ENCODE assay signal across 15 cellular contexts in genomic region chr1:51671527-51672325, GRCh38. TPM values are rescaled to one million over a fixed set of nuclear protein-coding genes. Genes with fewer than 3 reads are reported as not detected.
A peak's percentile ranks its signal among the peaks of the same experiment; 100 is the strongest.
DNase-seq lines count a peak whose midpoint lies in the region; ATAC-seq lines count a peak whose summit lies in the region.
"Had no signal": no experiment of that assay in that cellular context is flagged by ENCODE, and none has a peak within 500 bp of the region (broad histone marks: within the 10 kb centered on the region; RNA-seq: fewer than 3 reads in every experiment).

No MANE protein-coding gene starts in this region.

- ATAC-seq in left colon (peak; percentile 39), HG02840 (IDR thresholded peaks at IDR 0.05; ENCODE audit: low FRiP score, unreplicated experiment) (no peak), HG03565 (IDR thresholded peaks at IDR 0.05; ENCODE audit: unreplicated experiment) (no peak), GM18517 (IDR thresholded peaks at IDR 0.05; ENCODE audit: unreplicated experiment) (no peak)

- DNase-seq in Caki2 (ENCODE audit: low read depth) (peak; percentile 64), LHCN-M2 (ENCODE audit: low read depth) (peak; percentile 60), astrocyte of the hippocampus (ENCODE audit: low read depth, low spot score) (peak; percentile 31), left colon (no peak), HPDE6-E6E7 (ENCODE audit: extremely low spot score) (no peak)
- DNase-seq: activated CD4-positive, alpha-beta T cell treated with anti-CD3 and anti-CD28 coated beads, Interleukin-2, amount 10 ng/mL, durations not matched to agents 24 days and 14 days; caudate nucleus; erythroblast; H9; naive B cell; NCI-H1417 treated with DMSO at 0.1 percent for 48 hours; sigmoid colon had no signal

- in situ Hi-C loops in Caki2 (cut with HindIII; ENCODE audit: low pct_unique_long_range_greater_than_20kb, low sequenced_read_pairs): no loop called here

- intact Hi-C loops in left colon (cut with DNase I, micrococcal nuclease): no loop called here

RNA-seq across cellular contexts. Expression of gene OSBPL9, which starts 54.8 kb away (rescaled TPM):
- 75.0 and 76.5 TPM in 2 replicates for total RNA-seq in Caki2 (2014; rRNA removed; shearing (Covaris generic); ENCODE audit: low replicate concordance)
- 32.4 and 35.1 TPM in 2 replicates for total RNA-seq in LHCN-M2 (2014; rRNA removed)
- 16.3 TPM for polyA plus RNA-seq in LHCN-M2 (2012)
- total RNA-seq in left colon: 10 to 100 TPM; 51.2 to 52.2 TPM

Comparison
In these comparisons a context has a peak if more than half of its experiments do, and no peak if none do; other contexts are left out.
1. DNase-seq: peak in Caki2 (single experiment), LHCN-M2 (single experiment) and astrocyte of the hippocampus (single experiment); none in left colon (0 of 2) and HPDE6-E6E7 (single experiment).